ENCODE assay signal across 19 cellular contexts in genomic region chr6:146472918-146473317, GRCh38.
"Had no signal": no experiment of that assay in that cellular context is flagged by ENCODE, and none has a peak within 500 bp of the region (broad histone marks: within the 10 kb centered on the region; RNA-seq: fewer than 3 reads in every experiment).

No MANE protein-coding gene starts in this region.

- H3K4me3 Mint-ChIP-seq: mesothelial cell of epicardium; natural killer cell treated with Interleukin-12 subunit alpha and Interleukin-12 subunit beta and Interleukin-15 and Interleukin-18, amount 100 ng/mL, for 72 hours; stimulated activated naive B cell treated with anti-CD40 and anti-IgM and Interleukin-4, amounts not matched to agents 10 μg/mL and 1 μg/mL and 100 μg/mL, for 72 hours; stimulated activated naive CD8-positive, alpha-beta T cell treated with anti-CD3 and anti-CD28 coated beads, Interleukin-15, amount 100 ng/mL, for 72 hours had no signal

- H3K9me3 ChIP-seq: colonic mucosa, prostate gland, right lobe of liver, testis had no signal

- H3K4me3 ChIP-seq: colonic mucosa, heart left ventricle, prostate gland, right lobe of liver, testis, tibial nerve had no signal

- H3K79me2 ChIP-seq: parathyroid adenoma had no signal

- H3K4me1 Mint-ChIP-seq: mesothelial cell of epicardium; stimulated activated naive B cell treated with anti-CD40 and anti-IgM and Interleukin-4, amounts not matched to agents 10 μg/mL and 1 μg/mL and 100 μg/mL, for 72 hours; stimulated activated naive CD8-positive, alpha-beta T cell treated with anti-CD3 and anti-CD28 coated beads, Interleukin-15, amount 100 ng/mL, for 72 hours had no signal

- DNase-seq: caudate nucleus; colonic mucosa; dermis blood vessel endothelial cell; effector CD4-positive, alpha-beta T cell; heart left ventricle; hippocampal formation; islet precursor cell; right lobe of liver; stimulated activated CD4-positive, alpha-beta T cell treated with anti-CD3 and anti-CD28 coated beads, Interleukin-4, amount 100 ng/mL, for 24 hours; stimulated activated naive B cell treated with anti-CD40 and anti-IgM and Interleukin-4, amounts not matched to agents 10 μg/mL and 1 μg/mL and 100 μg/mL, for 72 hours; stimulated activated naive CD8-positive, alpha-beta T cell treated with anti-CD3 and anti-CD28 coated beads, Interleukin-15, amount 100 ng/mL, for 72 hours; testis had no signal

- H3K36me3 ChIP-seq: colonic mucosa, heart left ventricle, prostate gland, right lobe of liver, tibial nerve had no signal

- ATAC-seq: esophagus mucosa; heart left ventricle; left lobe of liver; natural killer cell treated with Interleukin-12 subunit alpha and Interleukin-12 subunit beta and Interleukin-15 and Interleukin-18, amount 100 ng/mL, for 72 hours; right lobe of liver; stimulated activated naive CD8-positive, alpha-beta T cell treated with anti-CD3 and anti-CD28 coated beads, Interleukin-15, amount 100 ng/mL, for 72 hours had no signal

- H3K9ac ChIP-seq: parathyroid adenoma had no signal

- H3K36me3 Mint-ChIP-seq: mesothelial cell of epicardium; natural killer cell treated with Interleukin-12 subunit alpha and Interleukin-12 subunit beta and Interleukin-15 and Interleukin-18, amount 100 ng/mL, for 72 hours; stimulated activated naive B cell treated with anti-CD40 and anti-IgM and Interleukin-4, amounts not matched to agents 10 μg/mL and 1 μg/mL and 100 μg/mL, for 72 hours had no signal

- H3K27ac ChIP-seq: colonic mucosa, heart left ventricle, parathyroid adenoma, prostate gland, right lobe of liver, testis, tibial nerve had no signal

- H3K4me1 ChIP-seq: colonic mucosa, heart left ventricle, parathyroid adenoma, prostate gland, right lobe of liver, testis, tibial nerve had no signal

- H2AFZ ChIP-seq: parathyroid adenoma had no signal

- H3K27me3 ChIP-seq: colonic mucosa, heart left ventricle, right lobe of liver, testis, tibial nerve had no signal

- H3K9me3 Mint-ChIP-seq: mesothelial cell of epicardium; stimulated activated naive B cell treated with anti-CD40 and anti-IgM and Interleukin-4, amounts not matched to agents 10 μg/mL and 1 μg/mL and 100 μg/mL, for 72 hours had no signal

- H3K27me3 Mint-ChIP-seq: natural killer cell treated with Interleukin-12 subunit alpha and Interleukin-12 subunit beta and Interleukin-15 and Interleukin-18, amount 100 ng/mL, for 72 hours; stimulated activated naive B cell treated with anti-CD40 and anti-IgM and Interleukin-4, amounts not matched to agents 10 μg/mL and 1 μg/mL and 100 μg/mL, for 72 hours; stimulated activated naive CD8-positive, alpha-beta T cell treated with anti-CD3 and anti-CD28 coated beads, Interleukin-15, amount 100 ng/mL, for 72 hours had no signal

- H3K27ac Mint-ChIP-seq: mesothelial cell of epicardium; natural killer cell treated with Interleukin-12 subunit alpha and Interleukin-12 subunit beta and Interleukin-15 and Interleukin-18, amount 100 ng/mL, for 72 hours; stimulated activated naive B cell treated with anti-CD40 and anti-IgM and Interleukin-4, amounts not matched to agents 10 μg/mL and 1 μg/mL and 100 μg/mL, for 72 hours; stimulated activated naive CD8-positive, alpha-beta T cell treated with anti-CD3 and anti-CD28 coated beads, Interleukin-15, amount 100 ng/mL, for 72 hours had no signal
